In genomic region chr9:92097997-92098482, GRCh38 we compare ENCODE assay signal across 8 cellular contexts. TPM values are rescaled to one million over a fixed set of nuclear protein-coding genes. Genes with fewer than 3 reads are reported as not detected.
DNase-seq lines count a peak whose midpoint lies in the region; ATAC-seq, FAIRE-seq and TF ChIP-seq lines count a peak whose summit lies in the region.

No MANE protein-coding gene starts in this region.

- intact Hi-C loops in vagina (cut with DNase I), result no loop called here

- peak overlapping the region; percentile 37 for H3K4me3 ChIP-seq in GM23338
- peak overlapping the region; percentile 31 to 32 for H3K4me3 ChIP-seq in vagina

- H3K27ac ChIP-seq in GM23338 (ENCODE audit: low read depth) (peak overlapping the region; percentile 76), vagina (peak overlapping the region; percentile 36)

- TF ChIP-seq POLR2A in vagina (IDR thresholded peaks at IDR 0.05) (no peak), GM12891 (IDR thresholded peaks at IDR 0.05; ENCODE audit: low read depth, low read length) (no peak)

- peaks cover 81% of the 10 kb centered on the region for H3K79me2 ChIP-seq in GM23338 (replicated peaks; ENCODE audit: insufficient read depth)

- FAIRE-seq in GM12891 (lab: Jason Lieb, UNC), result no peak

- H3K36me3 ChIP-seq in GM23338 (ENCODE audit: insufficient read depth) (0 out of 2 replicates have a peak, but pooled peaks cover 6% of the 10 kb centered on the region), vagina (peaks cover 0 to 1% of the 10 kb centered on the region in 2 donors)

- H3K4me3 Mint-ChIP-seq in GM23338, result peak overlapping the region; percentile 8; the same call in 2 of the 3 replicates

- peaks cover 4% of the 10 kb centered on the region; the same call in 1 of the 2 replicates for H3K9me2 ChIP-seq in GM23338 (ENCODE audit: insufficient read depth)

- ATAC-seq in GM23338 (peak; percentile 71), HG02981 (IDR thresholded peaks at IDR 0.05; ENCODE audit: unreplicated experiment) (no peak)

- H3K4me2 ChIP-seq in GM23338, result peak overlapping the region; percentile 46; the same call in 1 of the 2 replicates

- H4K20me1 ChIP-seq in GM23338 (replicated peaks; ENCODE audit: insufficient read depth), result no peaks in the 10 kb centered on the region

- H3K4me1 ChIP-seq in GM23338 (ENCODE audit: insufficient read depth) (peaks cover 34% of the 10 kb centered on the region), vagina (peaks cover 14% of the 10 kb centered on the region)

- peaks cover 10% of the 10 kb centered on the region for H3K27me3 Mint-ChIP-seq in GM23338 (ENCODE audit: insufficient read depth, low read depth, poor library complexity)

- H3K9me3 Mint-ChIP-seq in GM23338, result 0 out of 3 replicates have a peak, but pooled peaks cover 3% of the 10 kb centered on the region

- DNase-seq in GM23338 (ENCODE audit: low spot score) (peak; percentile 94), activated T-helper 1 cell treated with Interleukin-2 at 50 U/mL for 16 hours (ENCODE audit: low read depth) (peak; percentile 45), fibroblast of peridontal ligament (ENCODE audit: extremely low read depth) (peak; percentile 81), occipital lobe (lab: John Stamatoyannopoulos, UW) (peak; percentile 45), vagina (ENCODE audit: extremely low spot score in 2 of 2) (no peak), GM12891 (ENCODE audit: insufficient read length, low spot score) (no peak), COR-L47 (lab: John Stamatoyannopoulos, UW) (no peak)

- no peak overlapping the region for H2AFZ ChIP-seq in GM23338

- no peaks in the 10 kb centered on the region for H3K9me3 ChIP-seq in vagina

- H3K27me3 ChIP-seq in GM23338 (ENCODE audit: insufficient read depth), result no peaks in the 10 kb centered on the region
- no peaks in the 10 kb centered on the region for H3K27me3 ChIP-seq in vagina

- H3K36me3 Mint-ChIP-seq in GM23338 (ENCODE audit: low read depth), result peaks cover 48% of the 10 kb centered on the region

- peaks cover 50% of the 10 kb centered on the region for H3K4me1 Mint-ChIP-seq in GM23338

- peak overlapping the region; percentile 97 for H3K27ac Mint-ChIP-seq in GM23338

- no peak for TF ChIP-seq CTCF in GM23338 (conservative IDR thresholded peaks at IDR 0.05; ENCODE audit: low read depth in 2 of 2)
- TF ChIP-seq CTCF in vagina (IDR thresholded peaks at IDR 0.05), result no peak

- H3F3A ChIP-seq in GM23338 (replicated peaks; ENCODE audit: low read depth), result no peaks in the 10 kb centered on the region

TF ChIP-seq in GM23338, 12 proteins besides CTCF, POLR2A, EP300 and RAD21 (continues in another document):
- TF ChIP-seq CREB1 (CRISPR knock-in tag; IDR thresholded peaks at IDR 0.05; ENCODE audit: low read depth) (no peak), ZNF331 (CRISPR knock-in tag; IDR thresholded peaks at IDR 0.05; ENCODE audit: low read depth) (no peak), EZH2phosphoT487 (IDR thresholded peaks at IDR 0.05; ENCODE audit: unreplicated experiment) (no peak)
- TF ChIP-seq, protein P1, sequence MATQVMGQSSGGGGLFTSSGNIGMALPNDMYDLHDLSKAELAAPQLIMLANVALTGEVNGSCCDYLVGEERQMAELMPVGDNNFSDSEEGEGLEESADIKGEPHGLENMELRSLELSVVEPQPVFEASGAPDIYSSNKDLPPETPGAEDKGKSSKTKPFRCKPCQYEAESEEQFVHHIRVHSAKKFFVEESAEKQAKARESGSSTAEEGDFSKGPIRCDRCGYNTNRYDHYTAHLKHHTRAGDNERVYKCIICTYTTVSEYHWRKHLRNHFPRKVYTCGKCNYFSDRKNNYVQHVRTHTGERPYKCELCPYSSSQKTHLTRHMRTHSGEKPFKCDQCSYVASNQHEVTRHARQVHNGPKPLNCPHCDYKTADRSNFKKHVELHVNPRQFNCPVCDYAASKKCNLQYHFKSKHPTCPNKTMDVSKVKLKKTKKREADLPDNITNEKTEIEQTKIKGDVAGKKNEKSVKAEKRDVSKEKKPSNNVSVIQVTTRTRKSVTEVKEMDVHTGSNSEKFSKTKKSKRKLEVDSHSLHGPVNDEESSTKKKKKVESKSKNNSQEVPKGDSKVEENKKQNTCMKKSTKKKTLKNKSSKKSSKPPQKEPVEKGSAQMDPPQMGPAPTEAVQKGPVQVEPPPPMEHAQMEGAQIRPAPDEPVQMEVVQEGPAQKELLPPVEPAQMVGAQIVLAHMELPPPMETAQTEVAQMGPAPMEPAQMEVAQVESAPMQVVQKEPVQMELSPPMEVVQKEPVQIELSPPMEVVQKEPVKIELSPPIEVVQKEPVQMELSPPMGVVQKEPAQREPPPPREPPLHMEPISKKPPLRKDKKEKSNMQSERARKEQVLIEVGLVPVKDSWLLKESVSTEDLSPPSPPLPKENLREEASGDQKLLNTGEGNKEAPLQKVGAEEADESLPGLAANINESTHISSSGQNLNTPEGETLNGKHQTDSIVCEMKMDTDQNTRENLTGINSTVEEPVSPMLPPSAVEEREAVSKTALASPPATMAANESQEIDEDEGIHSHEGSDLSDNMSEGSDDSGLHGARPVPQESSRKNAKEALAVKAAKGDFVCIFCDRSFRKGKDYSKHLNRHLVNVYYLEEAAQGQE (IDR thresholded peaks at IDR 0.05; ENCODE audit: unreplicated experiment), result no peak

TF ChIP-seq in GM12891, 5 proteins besides CTCF, POLR2A, EP300 and RAD21:
- TF ChIP-seq POU2F2 (IDR thresholded peaks at IDR 0.05; ENCODE audit: low read depth, low read length) (no peak), PAX5 (IDR thresholded peaks at IDR 0.05; ENCODE audit: insufficient read depth, low read length, severe bottlenecking) (no peak), TAF1 (IDR thresholded peaks at IDR 0.05; ENCODE audit: low read depth, low read length) (no peak)
TF ChIP-seq in GM12891: peak in this region for 0.

RNA-seq across cellular contexts. Expression of gene SPTLC1, which starts 17.2 kb away (rescaled TPM):
- total RNA-seq in GM23338 (2014; rRNA removed; shearing (Covaris generic)), result 91.0 and 100 TPM in 2 replicates
- polyA plus RNA-seq in GM23338 (2016; fragmentation: Nextera tagmentation; extraction: Ambion mirVana), result 42.6 and 54.8 TPM in 2 replicates
- total RNA-seq in occipital lobe, result 84.1 TPM
- total RNA-seq in vagina, result 68.5 TPM
- 27.3 TPM for polyA plus RNA-seq in GM12891 (2012; ENCODE audit: low read depth, missing spikeins)

Comparison
In these comparisons a context has a peak if more than half of its experiments do, and no peak if none do; other contexts are left out.
1. DNase-seq: peak in GM23338 (single experiment), activated T-helper 1 cell treated with Interleukin-2 at 50 U/mL for 16 hours (single experiment), fibroblast of peridontal ligament (single experiment) and occipital lobe (single experiment); none in vagina (0 of 2), GM12891 (single experiment) and COR-L47 (single experiment).